25 cellular contexts compared by ENCODE assay signal in the genomic region with DNA sequence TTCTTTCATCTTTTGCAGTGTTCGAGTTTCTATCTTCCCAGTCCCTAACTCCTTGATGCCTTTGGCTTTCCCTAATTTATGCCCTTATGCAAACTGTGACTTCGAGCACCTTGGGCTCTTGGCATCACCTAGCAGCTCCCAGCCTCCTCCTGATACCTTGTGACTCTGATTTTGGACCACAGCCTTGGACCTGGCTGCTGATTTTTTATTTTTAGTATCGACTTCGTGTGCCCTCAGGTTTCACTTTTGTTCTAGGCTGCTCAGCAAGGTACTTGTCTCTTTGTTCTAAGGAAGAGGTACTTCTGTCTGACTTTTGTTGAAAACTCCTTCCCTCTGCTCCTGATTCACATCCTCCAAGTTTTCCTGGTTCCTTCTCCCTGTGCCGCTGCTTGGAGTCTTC.
DNase-seq lines count a peak whose midpoint lies in the region; ATAC-seq, FAIRE-seq and TF ChIP-seq lines count a peak whose summit lies in the region.
"Had no signal": no experiment of that assay in that cellular context is flagged by ENCODE, and none has a peak within 500 bp of the region (broad histone marks: within the 10 kb centered on the region; RNA-seq: fewer than 3 reads in every experiment).

No MANE protein-coding gene starts in this region.

- H3K4me1 ChIP-seq in A549 (peaks cover 17% of the 10 kb centered on the region), GM23248 (ENCODE audit: insufficient read depth) (peaks cover 8% of the 10 kb centered on the region), hepatocyte (ENCODE audit: insufficient read depth) (no peaks in the 10 kb centered on the region), testis (no peaks in the 10 kb centered on the region), esophagus squamous epithelium (peaks cover 0 to 24% (median 3%) of the 10 kb centered on the region in 3 donors)
- H3K4me1 ChIP-seq: psoas muscle, tibial artery had no signal

- CTCF ChIA-PET in A549 (lab: Yijun Ruan, JAX) = no interaction called here

- ATAC-seq in A549 = no peak
- ATAC-seq: effector memory CD8-positive, alpha-beta T cell; naive thymus-derived CD8-positive, alpha-beta T cell; T-cell had no signal

- POLR2A ChIA-PET in A549 (lab: Yijun Ruan, JAX) = no interaction called here

- WGBS in A549 (ENCODE audit: missing lambda C conversion rate) = 47% methylated on average over 5 of the region's 5 CpGs
- 79 to 80% methylated on average over 5 of the region's 5 CpGs for WGBS in GM23248 (ENCODE audit: low coverage in 1 of 2, low lambda C conversion rate in 2 of 2, missing lambda C conversion rate in 2 of 2), 2 experiments
- WGBS in hepatocyte (ENCODE audit: low lambda C conversion rate, missing lambda C conversion rate) = 88% methylated on average over 5 of the region's 5 CpGs
- 72 to 88% methylated on average over 5 of the region's 5 CpGs for WGBS in testis, 2 donors
- 33% methylated on average over 5 of the region's 5 CpGs for WGBS in esophagus squamous epithelium, 2 donors

- H3K79me2 ChIP-seq in GM23248 (ENCODE audit: insufficient read depth) = no peaks in the 10 kb centered on the region
- H3K79me2 ChIP-seq in hepatocyte = no peaks in the 10 kb centered on the region

- H3K9me3 ChIP-seq in A549 (no peaks in the 10 kb centered on the region), GM23248 (ENCODE audit: low read depth) (no peaks in the 10 kb centered on the region), hepatocyte (ENCODE audit: low read depth) (no peaks in the 10 kb centered on the region), testis (no peaks in the 10 kb centered on the region), esophagus squamous epithelium (no peaks in the 10 kb centered on the region)
- H3K9me3 ChIP-seq: psoas muscle, SJCRH30, tibial artery had no signal

- peaks cover 3% of the 10 kb centered on the region; the same call in 1 of the 2 replicates for H3K27me3 ChIP-seq in GM23248 (replicated peaks; ENCODE audit: insufficient read depth)
- H3K27me3 ChIP-seq in hepatocyte = no peaks in the 10 kb centered on the region
- H3K27me3 ChIP-seq in testis = no peaks in the 10 kb centered on the region
- no peaks in the 10 kb centered on the region for H3K27me3 ChIP-seq in esophagus squamous epithelium
- H3K27me3 ChIP-seq: SJCRH30, tibial artery had no signal

- peaks cover 5% of the 10 kb centered on the region; the same call in 1 of the 2 replicates for H3F3A ChIP-seq in GM23248 (ENCODE audit: insufficient read depth)

- H2AFZ ChIP-seq in GM23248 (no peak overlapping the region), hepatocyte (no peak overlapping the region)

- no peak overlapping the region for H3K4me3 ChIP-seq in A549
- H3K4me3 ChIP-seq in GM23248 = no peak overlapping the region
- H3K4me3 ChIP-seq in hepatocyte = no peak overlapping the region
- no peak overlapping the region for H3K4me3 ChIP-seq in testis
- peak overlapping the region in 1 of 4 donors; percentile 7 for H3K4me3 ChIP-seq in esophagus squamous epithelium
- H3K4me3 ChIP-seq: coronary artery, psoas muscle, SJCRH30, tibial artery had no signal

- no peak for FAIRE-seq in A549 (lab: Jason Lieb, UNC)

- peak overlapping the region; percentile 29 to 58; a peak in 3 of 6 replicates for H3K27ac ChIP-seq in A549
- H3K27ac ChIP-seq in GM23248 = no peak overlapping the region
- H3K27ac ChIP-seq in hepatocyte = peak overlapping the region; percentile 21
- no peak overlapping the region for H3K27ac ChIP-seq in testis
- H3K27ac ChIP-seq in esophagus squamous epithelium = peak overlapping the region in 2 of 4 donors; percentile 41 to 70
- H3K27ac ChIP-seq: coronary artery, psoas muscle, SJCRH30, tibial artery had no signal

- H3K9me2 ChIP-seq in GM23248 (ENCODE audit: insufficient read depth) (no peaks in the 10 kb centered on the region), hepatocyte (replicated peaks; ENCODE audit: insufficient read depth) (no peaks in the 10 kb centered on the region)

- H3K36me3 ChIP-seq in GM23248 (ENCODE audit: low read depth) (no peaks in the 10 kb centered on the region), hepatocyte (replicated peaks; ENCODE audit: insufficient read depth, low read depth) (no peaks in the 10 kb centered on the region), testis (ENCODE audit: low read depth, missing control alignments) (no peaks in the 10 kb centered on the region), esophagus squamous epithelium (no peaks in the 10 kb centered on the region)
- H3K36me3 ChIP-seq: SJCRH30, tibial artery had no signal

- no peak for TF ChIP-seq RAD21 in A549 (conservative IDR thresholded peaks at IDR 0.05 in 1 of 2, IDR thresholded peaks at IDR 0.05 in 1 of 2)

- no peak overlapping the region for H3K9ac ChIP-seq in GM23248

- DNase-seq in A549 (ENCODE audit: low read depth in 1 of 2, low spot score in 1 of 2) (no peak), GM23248 (no peak), RPMI8226 (peak; percentile 55), hepatocyte (ENCODE audit: low spot score) (no peak), testis (no peak), C1 segment of cervical spinal cord (lab: John Stamatoyannopoulos, UW) (no peak), esophagus squamous epithelium (lab: John Stamatoyannopoulos, UW) (no peak)
- DNase-seq: activated CD4-positive, CD25-positive, alpha-beta regulatory T cell; activated CD8-positive, alpha-beta memory T cell treated with anti-CD3 and anti-CD28 coated beads, Interleukin-2, amount 50 U/mL, for 48 hours; activated naive CD4-positive, alpha-beta T cell treated with anti-CD3 and anti-CD28 coated beads, Interleukin-2, amount 10 ng/mL, durations not matched to agents 7 days and 5 days; DMS79; effector memory CD8-positive, alpha-beta T cell; foreskin melanocyte; GF-D8; HCEC 1CT; Kasumi-1; midbrain; naive thymus-derived CD8-positive, alpha-beta T cell; NCI-H1694; NCI-H524 treated with DMSO at 0.1 percent for 48 hours; SJCRH30; T-cell; tibial artery had no signal

- TF ChIP-seq EP300 in A549 (IDR thresholded peaks at IDR 0.05) = no peak

- no peaks in the 10 kb centered on the region for H4K20me1 ChIP-seq in GM23248 (ENCODE audit: insufficient read depth)
- no peaks in the 10 kb centered on the region for H4K20me1 ChIP-seq in hepatocyte (ENCODE audit: insufficient read depth, poor library complexity, severe bottlenecking)

- H3K4me2 ChIP-seq in A549 (peak overlapping the region; percentile 58), GM23248 (ENCODE audit: unreplicated experiment) (peak overlapping the region; percentile 43), hepatocyte (no peak overlapping the region)

- TF ChIP-seq POLR2A in A549 (IDR thresholded peaks at IDR 0.05; ENCODE audit: low read length) (no peak), testis (IDR thresholded peaks at IDR 0.05) (no peak), esophagus squamous epithelium (IDR thresholded peaks at IDR 0.05) (no peak)

- in situ Hi-C loops in GM23248 (cut with MboI) = no loop called here

- TF ChIP-seq CTCF in A549 (IDR thresholded peaks at IDR 0.05) = no peak
- no peak for TF ChIP-seq CTCF in hepatocyte (IDR thresholded peaks at IDR 0.05; ENCODE audit: poor library complexity)
- TF ChIP-seq CTCF in testis (IDR thresholded peaks at IDR 0.05) = no peak
- TF ChIP-seq CTCF in esophagus squamous epithelium (IDR thresholded peaks at IDR 0.05) = no peak

- intact Hi-C loops in testis (cut with DNase I; ENCODE audit: low total_unique reads) (no loop called here), esophagus squamous epithelium (cut with DNase I) (no loop called here)

TF ChIP-seq in A549, 52 proteins besides CTCF, POLR2A, EP300 and RAD21:
- no peak for TF ChIP-seq USF2 (IDR thresholded peaks at IDR 0.05)
- TF ChIP-seq HOXB13 (CRISPR knock-in tag; IDR thresholded peaks at IDR 0.05; ENCODE audit: low read depth) = no peak
- TF ChIP-seq, protein P1, sequence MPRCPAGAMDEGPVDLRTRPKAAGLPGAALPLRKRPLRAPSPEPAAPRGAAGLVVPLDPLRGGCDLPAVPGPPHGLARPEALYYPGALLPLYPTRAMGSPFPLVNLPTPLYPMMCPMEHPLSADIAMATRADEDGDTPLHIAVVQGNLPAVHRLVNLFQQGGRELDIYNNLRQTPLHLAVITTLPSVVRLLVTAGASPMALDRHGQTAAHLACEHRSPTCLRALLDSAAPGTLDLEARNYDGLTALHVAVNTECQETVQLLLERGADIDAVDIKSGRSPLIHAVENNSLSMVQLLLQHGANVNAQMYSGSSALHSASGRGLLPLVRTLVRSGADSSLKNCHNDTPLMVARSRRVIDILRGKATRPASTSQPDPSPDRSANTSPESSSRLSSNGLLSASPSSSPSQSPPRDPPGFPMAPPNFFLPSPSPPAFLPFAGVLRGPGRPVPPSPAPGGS (IDR thresholded peaks at IDR 0.05) = no peak
- no peak for TF ChIP-seq FOSL2 (IDR thresholded peaks at IDR 0.05)
- TF ChIP-seq FOSL2 (CRISPR knock-in tag; IDR thresholded peaks at IDR 0.05) = no peak
- no peak for TF ChIP-seq ZNF302 (CRISPR knock-in tag; IDR thresholded peaks at IDR 0.05)
- no peak for TF ChIP-seq FOXS1 (CRISPR knock-in tag; IDR thresholded peaks at IDR 0.05)
- TF ChIP-seq TFCP2L1 (CRISPR knock-in tag; IDR thresholded peaks at IDR 0.05) = no peak
- TF ChIP-seq, protein P2, sequence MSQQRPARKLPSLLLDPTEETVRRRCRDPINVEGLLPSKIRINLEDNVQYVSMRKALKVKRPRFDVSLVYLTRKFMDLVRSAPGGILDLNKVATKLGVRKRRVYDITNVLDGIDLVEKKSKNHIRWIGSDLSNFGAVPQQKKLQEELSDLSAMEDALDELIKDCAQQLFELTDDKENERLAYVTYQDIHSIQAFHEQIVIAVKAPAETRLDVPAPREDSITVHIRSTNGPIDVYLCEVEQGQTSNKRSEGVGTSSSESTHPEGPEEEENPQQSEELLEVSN (IDR thresholded peaks at IDR 0.05; ENCODE audit: borderline replicate concordance, low read depth) = no peak
- TF ChIP-seq EHMT2 (IDR thresholded peaks at IDR 0.05; ENCODE audit: low read depth) = no peak
- no peak for TF ChIP-seq MAFK (IDR thresholded peaks at IDR 0.05; ENCODE audit: partially characterized antibody)
- TF ChIP-seq RNF2 (IDR thresholded peaks at IDR 0.05; ENCODE audit: borderline replicate concordance, low read depth) = no peak
TF ChIP-seq in A549: peak in this region for 0.

Comparison
In these comparisons a context has a peak if more than half of its experiments do, and no peak if none do; other contexts are left out.
1. H3K27ac ChIP-seq: peak in A549 (2 of 2) and hepatocyte (single experiment); none in GM23248 (single experiment) and testis (0 of 2).